14 cellular contexts compared by ENCODE assay signal in the genomic region with DNA sequence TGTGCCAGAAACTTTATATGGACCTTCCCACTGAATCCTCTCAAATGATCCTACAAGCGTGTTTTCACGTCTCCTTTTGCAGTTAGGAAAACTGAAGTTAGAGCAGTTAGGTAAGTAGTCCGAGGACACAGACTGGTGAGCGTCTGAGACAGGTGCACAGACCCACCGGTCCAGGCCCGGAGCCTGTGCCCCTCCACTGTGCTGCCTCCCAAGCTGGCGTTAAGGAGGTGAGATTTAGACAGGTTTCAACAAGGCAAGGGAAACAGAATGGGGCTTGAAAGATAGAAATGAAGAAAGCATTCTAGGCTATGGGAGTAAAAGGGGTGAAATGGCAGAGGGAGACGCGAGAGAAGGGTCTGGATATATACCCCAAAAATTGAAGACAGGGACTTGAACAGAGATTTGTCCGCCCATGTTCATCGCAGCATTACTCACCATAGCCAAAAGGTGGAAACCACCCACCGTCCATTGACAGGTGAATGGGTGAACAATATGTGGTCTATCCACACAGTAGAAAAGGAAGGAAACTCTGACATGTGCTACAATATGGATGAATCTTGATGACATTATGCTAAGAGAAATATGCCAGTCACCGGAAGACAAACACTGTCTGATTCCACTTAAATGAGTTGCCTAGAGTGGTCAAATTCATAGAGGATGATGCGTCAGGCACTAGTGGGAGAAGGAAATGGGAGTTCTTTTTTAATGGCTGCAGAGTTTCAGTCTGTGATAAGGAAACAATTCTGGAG. TPM values are rescaled to one million over a fixed set of nuclear protein-coding genes. Genes with fewer than 3 reads are reported as not detected.
DNase-seq lines count a peak whose midpoint lies in the region; TF ChIP-seq lines count a peak whose summit lies in the region.
"Had no signal": no experiment of that assay in that cellular context is flagged by ENCODE, and none has a peak within 500 bp of the region (broad histone marks: within the 10 kb centered on the region; RNA-seq: fewer than 3 reads in every experiment).

No MANE protein-coding gene starts in this region.

- no peaks in the 10 kb centered on the region for H3K79me2 ChIP-seq in osteoblast (ENCODE audit: insufficient read depth, low read length)

- no peaks in the 10 kb centered on the region for H3K9me3 Mint-ChIP-seq in endodermal cell
- H3K9me3 Mint-ChIP-seq in nephron progenitor cell, result no peaks in the 10 kb centered on the region
- no peaks in the 10 kb centered on the region for H3K9me3 Mint-ChIP-seq in T-helper 2 cell treated with Interferon-gamma antibody and Interleukin-4, amounts not matched to agents 5 μg/mL and 100 μg/mL, for 36 hours
- H3K9me3 Mint-ChIP-seq: activated naive CD8-positive, alpha-beta T cell treated with anti-CD3 and anti-CD28 coated beads, Interleukin-2, amount 10 ng/mL, durations not matched to agents 7 days and 5 days had no signal

- POLR2A ChIA-PET in GM10248 (lab: Yijun Ruan, JAX), result no interaction called here

- TF ChIP-seq CTCF in endodermal cell (conservative IDR thresholded peaks at IDR 0.05) (no peak), osteoblast (IDR thresholded peaks at IDR 0.05; ENCODE audit: extremely low read depth, low read depth, low read length) (no peak), nephron progenitor cell (IDR thresholded peaks at IDR 0.05) (no peak), GM10248 (IDR thresholded peaks at IDR 0.05; ENCODE audit: control extremely low read depth, extremely low read depth, low read depth, missing control alignments) (no peak)

- H2AFZ ChIP-seq in osteoblast (ENCODE audit: low read length), result peak overlapping the region; percentile 43

- peaks cover 15% of the 10 kb centered on the region for H3K27me3 Mint-ChIP-seq in endodermal cell (ENCODE audit: insufficient read depth)
- peaks cover 42% of the 10 kb centered on the region for H3K27me3 Mint-ChIP-seq in nephron progenitor cell (ENCODE audit: low read depth, poor library complexity)
- peaks cover 14% of the 10 kb centered on the region for H3K27me3 Mint-ChIP-seq in T-helper 2 cell treated with Interferon-gamma antibody and Interleukin-4, amounts not matched to agents 5 μg/mL and 100 μg/mL, for 36 hours (ENCODE audit: low read depth)

- CTCF ChIA-PET in GM10248 (lab: Yijun Ruan, JAX), result interaction anchor here (1.7 kb wide), 1 partner anchor 13 kb away, joined by 7 read pairs; no protein-coding TSS in a partner anchor

- H3K36me3 Mint-ChIP-seq in endodermal cell (ENCODE audit: low read depth) (no peaks in the 10 kb centered on the region), nephron progenitor cell (ENCODE audit: low read depth) (no peaks in the 10 kb centered on the region)
- no peaks in the 10 kb centered on the region for H3K36me3 Mint-ChIP-seq in T-helper 2 cell treated with Interferon-gamma antibody and Interleukin-4, amounts not matched to agents 5 μg/mL and 100 μg/mL, for 36 hours (ENCODE audit: low read depth)
- H3K36me3 Mint-ChIP-seq: activated naive CD8-positive, alpha-beta T cell treated with anti-CD3 and anti-CD28 coated beads, Interleukin-2, amount 10 ng/mL, durations not matched to agents 7 days and 5 days had no signal

- H3K9me3 ChIP-seq in endodermal cell (ENCODE audit: control insufficient read depth, low read length), result no peaks in the 10 kb centered on the region
- H3K9me3 ChIP-seq in osteoblast (ENCODE audit: low read depth, low read length), result no peaks in the 10 kb centered on the region
- H3K9me3 ChIP-seq: neutrophil had no signal

- H4K20me1 ChIP-seq in osteoblast (ENCODE audit: insufficient read depth, low read length), result no peaks in the 10 kb centered on the region

- H3K27me3 ChIP-seq in endodermal cell (ENCODE audit: control insufficient read depth, insufficient read depth, low read length, poor library complexity, severe bottlenecking) (peaks cover 22% of the 10 kb centered on the region), osteoblast (ENCODE audit: insufficient read depth, low read length) (no peaks in the 10 kb centered on the region)

- H3K4me1 ChIP-seq in endodermal cell (ENCODE audit: control insufficient read depth, insufficient read depth, low read length) (peaks cover 3% of the 10 kb centered on the region), osteoblast (ENCODE audit: insufficient read depth, low read length) (peaks cover 41% of the 10 kb centered on the region)

- H3K27ac ChIP-seq in endodermal cell (ENCODE audit: low read depth, low read length) (no peak overlapping the region), osteoblast (ENCODE audit: low read depth, low read length) (peak overlapping the region; percentile 94)
- H3K27ac ChIP-seq: neutrophil had no signal

- H3K4me3 ChIP-seq in endodermal cell (ENCODE audit: low read length) (no peak overlapping the region), osteoblast (ENCODE audit: insufficient read depth, low read length) (no peak overlapping the region)

- WGBS in endodermal cell (ENCODE audit: insufficient coverage in 1 of 2, insufficient read length in 1 of 2), 2 experiments, result 88 to 95% methylated on average over 10 to 14 of the region's 14 CpGs

- H3K4me1 Mint-ChIP-seq in endodermal cell, result no peaks in the 10 kb centered on the region
- peaks cover 31% of the 10 kb centered on the region for H3K4me1 Mint-ChIP-seq in nephron progenitor cell
- H3K4me1 Mint-ChIP-seq in T-helper 2 cell treated with Interferon-gamma antibody and Interleukin-4, amounts not matched to agents 5 μg/mL and 100 μg/mL, for 36 hours (ENCODE audit: low read depth), result no peaks in the 10 kb centered on the region
- H3K4me1 Mint-ChIP-seq: activated naive CD8-positive, alpha-beta T cell treated with anti-CD3 and anti-CD28 coated beads, Interleukin-2, amount 10 ng/mL, durations not matched to agents 7 days and 5 days had no signal

- H3K4me3 Mint-ChIP-seq in endodermal cell (no peak overlapping the region), nephron progenitor cell (no peak overlapping the region)
- H3K4me3 Mint-ChIP-seq in T-helper 2 cell treated with Interferon-gamma antibody and Interleukin-4, amounts not matched to agents 5 μg/mL and 100 μg/mL, for 36 hours, result no peak overlapping the region
- H3K4me3 Mint-ChIP-seq: activated naive CD8-positive, alpha-beta T cell treated with anti-CD3 and anti-CD28 coated beads, Interleukin-2, amount 10 ng/mL, durations not matched to agents 7 days and 5 days had no signal

- DNase-seq in EH (ENCODE audit: low read depth) (peak; percentile 91), RKO (ENCODE audit: low spot score) (peak; percentile 79), endodermal cell (peak; percentile 25), osteoblast (ENCODE audit: insufficient read length, low spot score, missing footprints) (no peak), OCI-M1 (lab: John Stamatoyannopoulos, UW) (no peak), nephron progenitor cell (no peak), GM10248 (ENCODE audit: extremely low spot score) (no peak)
- no peak for DNase-seq in T-helper 2 cell treated with Interferon-gamma antibody and Interleukin-4, amounts not matched to agents 5 μg/mL and 100 μg/mL, for 36 hours (ENCODE audit: low spot score)
- DNase-seq: activated CD4-positive, alpha-beta T cell treated with anti-CD3 and anti-CD28 coated beads for 4 hours; activated naive CD8-positive, alpha-beta T cell treated with anti-CD3 and anti-CD28 coated beads, Interleukin-2, amount 10 ng/mL, durations not matched to agents 7 days and 5 days; KBM-7; SHP77 treated with DMSO at 0.1 percent for 48 hours; stimulated activated CD4-positive, alpha-beta T cell treated with anti-CD3 and anti-CD28 coated beads, Interleukin-4, amount 100 ng/mL, for 4 hours had no signal

- H3K36me3 ChIP-seq in endodermal cell (ENCODE audit: control insufficient read depth, insufficient read depth, low read length), result no peaks in the 10 kb centered on the region
- no peaks in the 10 kb centered on the region for H3K36me3 ChIP-seq in osteoblast (ENCODE audit: insufficient read depth, low read length)
- H3K36me3 ChIP-seq: neutrophil had no signal

- no peak overlapping the region for H3K27ac Mint-ChIP-seq in endodermal cell
- H3K27ac Mint-ChIP-seq in nephron progenitor cell, result no peak overlapping the region
- no peak overlapping the region for H3K27ac Mint-ChIP-seq in T-helper 2 cell treated with Interferon-gamma antibody and Interleukin-4, amounts not matched to agents 5 μg/mL and 100 μg/mL, for 36 hours
- H3K27ac Mint-ChIP-seq: activated naive CD8-positive, alpha-beta T cell treated with anti-CD3 and anti-CD28 coated beads, Interleukin-2, amount 10 ng/mL, durations not matched to agents 7 days and 5 days had no signal

- peak overlapping the region; percentile 25 for H3K4me2 ChIP-seq in osteoblast (ENCODE audit: insufficient read depth, low read length)

- no peak overlapping the region for H3K9ac ChIP-seq in endodermal cell (ENCODE audit: extremely low read depth, low read length, poor library complexity, severe bottlenecking)

RNA-seq across cellular contexts. Expression of a gene that starts 15.7 kb away (rescaled TPM):
- total RNA-seq in endodermal cell (under 1 TPM; 0.18 to 0.44 TPM), osteoblast (under 0.01 TPM in 2 replicates)
- not detected for polyA plus RNA-seq in endodermal cell (2013, experiment 1 of 2)
- polyA plus RNA-seq in endodermal cell (2013, experiment 2 of 2), result not detected
- total RNA-seq: activated naive CD8-positive, alpha-beta T cell treated with anti-CD3 and anti-CD28 coated beads, Interleukin-2, amount 10 ng/mL, durations not matched to agents 7 days and 5 days had no signal

Comparison
In these comparisons a context has a peak if more than half of its experiments do, and no peak if none do; other contexts are left out.
1. DNase-seq: peak in EH (single experiment), RKO (single experiment) and endodermal cell (single experiment); none in osteoblast (single experiment), OCI-M1 (single experiment), nephron progenitor cell (single experiment), T-helper 2 cell treated with Interferon-gamma antibody and Interleukin-4, amounts not matched to agents 5 μg/mL and 100 μg/mL, for 36 hours (single experiment) and GM10248 (single experiment).